ENCODE assay signal across 1 cellular context in genomic region chr10:132231656-132232552, GRCh38.
TF ChIP-seq lines count a peak whose summit lies in the region.

No MANE protein-coding gene starts in this region.

TF ChIP-seq in GM12878, 131 proteins besides CTCF, POLR2A, EP300 and RAD21 (continued from another document):
- no peak for TF ChIP-seq ZZZ3 (IDR thresholded peaks at IDR 0.05; ENCODE audit: control insufficient read depth, insufficient read length, low read depth)
- TF ChIP-seq RCOR1 (conservative IDR thresholded peaks at IDR 0.05; ENCODE audit: low read depth, low read length) = no peak
